ENCODE assay signal across 9 cellular contexts in the genomic region with DNA sequence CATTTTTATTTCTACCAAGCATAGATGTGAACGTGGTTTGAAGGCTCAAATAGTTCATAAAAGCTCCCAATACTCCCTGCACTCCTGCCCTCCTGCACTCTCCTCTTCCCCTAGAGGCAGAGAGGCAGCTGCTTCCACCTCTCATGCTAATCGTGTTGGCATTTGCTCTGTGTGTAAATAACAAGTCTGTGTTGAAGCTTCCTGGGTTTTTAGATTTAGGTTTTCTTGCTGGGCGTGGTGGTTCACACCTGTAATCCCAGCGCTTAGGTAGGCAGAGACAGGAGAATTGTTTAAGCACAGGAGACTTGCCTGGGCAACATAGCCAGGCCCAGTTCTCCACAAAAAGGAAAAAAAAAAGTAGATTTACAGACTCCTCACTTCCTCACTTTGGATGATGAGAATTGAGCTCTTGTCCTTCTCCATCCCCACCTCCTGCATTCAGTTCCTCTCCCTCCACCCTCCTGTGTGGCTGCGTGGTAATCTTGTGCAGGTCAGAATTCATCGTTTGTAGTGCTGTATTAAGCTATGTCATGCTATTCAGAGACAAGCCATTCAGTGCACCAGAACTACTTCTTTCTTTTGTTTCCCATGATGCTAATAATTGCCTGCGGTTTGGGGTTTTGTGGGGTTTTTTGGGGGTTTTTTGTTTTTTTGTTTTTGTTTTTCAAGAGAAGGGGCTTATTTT. TPM values are rescaled to one million over a fixed set of nuclear protein-coding genes. Genes with fewer than 3 reads are reported as not detected.
A peak's percentile ranks its signal among the peaks of the same experiment; 100 is the strongest.
DNase-seq lines count a peak whose midpoint lies in the region; ATAC-seq and TF ChIP-seq lines count a peak whose summit lies in the region.
"Had no signal": no experiment of that assay in that cellular context is flagged by ENCODE, and none has a peak within 500 bp of the region (broad histone marks: within the 10 kb centered on the region; RNA-seq: fewer than 3 reads in every experiment).

No MANE protein-coding gene starts in this region.

- peak in 1 of 2 donors; percentile 44 for ATAC-seq in CD4-positive, CD25-positive, alpha-beta regulatory T cell (ENCODE audit: low read depth in 2 of 2)
- ATAC-seq in GM18867 (IDR thresholded peaks at IDR 0.05; ENCODE audit: unreplicated experiment) (peak; percentile 77), HG03095 (IDR thresholded peaks at IDR 0.05; ENCODE audit: unreplicated experiment) (peak; percentile 74)

- H3K27ac Mint-ChIP-seq in CD4-positive, CD25-positive, alpha-beta regulatory T cell = peak overlapping the region; percentile 88 to 98 (median 94)
- H3K27ac Mint-ChIP-seq in activated T-helper 2 cell treated with anti-CD3 and anti-CD28 coated beads, Interferon-gamma antibody, Interleukin-2, Interleukin-4, amounts not matched to agents 10 μg/mL and 5 μg/mL and 100 μg/mL, durations not matched to agents 14 hours and 24 hours and 36 hours = peak overlapping the region; percentile 67

- TF ChIP-seq CTCF in vagina (IDR thresholded peaks at IDR 0.05) = no peak

- peaks cover 32% of the 10 kb centered on the region for H3K4me1 ChIP-seq in CD4-positive, CD25-positive, alpha-beta regulatory T cell (ENCODE audit: control insufficient read depth, insufficient read depth, low read length, poor library complexity, severe bottlenecking)
- H3K4me1 ChIP-seq in vagina = peaks cover 9% of the 10 kb centered on the region

- no peaks in the 10 kb centered on the region for H3K9me3 ChIP-seq in CD4-positive, CD25-positive, alpha-beta regulatory T cell (ENCODE audit: control insufficient read depth in 2 of 2, low read length in 2 of 2)
- no peaks in the 10 kb centered on the region for H3K9me3 ChIP-seq in vagina

- H3K9me3 Mint-ChIP-seq in CD4-positive, CD25-positive, alpha-beta regulatory T cell = no peaks in the 10 kb centered on the region
- no peaks in the 10 kb centered on the region for H3K9me3 Mint-ChIP-seq in activated T-helper 2 cell treated with anti-CD3 and anti-CD28 coated beads, Interferon-gamma antibody, Interleukin-2, Interleukin-4, amounts not matched to agents 10 μg/mL and 5 μg/mL and 100 μg/mL, durations not matched to agents 14 hours and 24 hours and 36 hours
- H3K9me3 Mint-ChIP-seq: activated T-cell treated with anti-CD3 and anti-CD28 coated beads, Interleukin-2, amount 50 U/mL, for 4 hours had no signal

- peak in 1 of 3 donors; percentile 46 for DNase-seq in CD4-positive, CD25-positive, alpha-beta regulatory T cell
- no peak for DNase-seq in activated T-helper 2 cell treated with anti-CD3 and anti-CD28 coated beads, Interferon-gamma antibody, Interleukin-2, Interleukin-4, amounts not matched to agents 10 μg/mL and 5 μg/mL and 100 μg/mL, durations not matched to agents 14 hours and 24 hours and 36 hours (ENCODE audit: low spot score)
- DNase-seq in vagina (ENCODE audit: extremely low spot score in 2 of 2) (peak; percentile 52 to 60), D341Med (ENCODE audit: low spot score) (no peak), GM03348 (ENCODE audit: low spot score) (no peak), iPS-NIHi7 (ENCODE audit: extremely low spot score) (no peak)
- DNase-seq: activated T-cell treated with anti-CD3 and anti-CD28 coated beads, Interleukin-2, amount 50 U/mL, for 4 hours had no signal

- no peak for TF ChIP-seq POLR2A in vagina (IDR thresholded peaks at IDR 0.05)

- H3K4me3 ChIP-seq in CD4-positive, CD25-positive, alpha-beta regulatory T cell (ENCODE audit: low read depth, low read length) = peak overlapping the region; percentile 40
- H3K4me3 ChIP-seq in vagina = no peak overlapping the region

- peak overlapping the region; percentile 57 for H3K27ac ChIP-seq in CD4-positive, CD25-positive, alpha-beta regulatory T cell (ENCODE audit: insufficient read depth, low read length, poor library complexity, severe bottlenecking)
- no peak overlapping the region for H3K27ac ChIP-seq in vagina

- H3K36me3 Mint-ChIP-seq in CD4-positive, CD25-positive, alpha-beta regulatory T cell = no peaks in the 10 kb centered on the region
- no peaks in the 10 kb centered on the region for H3K36me3 Mint-ChIP-seq in activated T-helper 2 cell treated with anti-CD3 and anti-CD28 coated beads, Interferon-gamma antibody, Interleukin-2, Interleukin-4, amounts not matched to agents 10 μg/mL and 5 μg/mL and 100 μg/mL, durations not matched to agents 14 hours and 24 hours and 36 hours (ENCODE audit: low read depth)

- no peaks in the 10 kb centered on the region for H3K27me3 ChIP-seq in CD4-positive, CD25-positive, alpha-beta regulatory T cell (ENCODE audit: control insufficient read depth, insufficient read depth, low read length)
- no peaks in the 10 kb centered on the region for H3K27me3 ChIP-seq in vagina

- H3K4me1 Mint-ChIP-seq in CD4-positive, CD25-positive, alpha-beta regulatory T cell = peaks cover 10 to 49% (median 22%) of the 10 kb centered on the region in 4 donors
- peaks cover 24% of the 10 kb centered on the region for H3K4me1 Mint-ChIP-seq in activated T-helper 2 cell treated with anti-CD3 and anti-CD28 coated beads, Interferon-gamma antibody, Interleukin-2, Interleukin-4, amounts not matched to agents 10 μg/mL and 5 μg/mL and 100 μg/mL, durations not matched to agents 14 hours and 24 hours and 36 hours (ENCODE audit: low read depth)

- intact Hi-C loops in activated T-helper 2 cell treated with anti-CD3 and anti-CD28 coated beads, Interferon-gamma antibody, Interleukin-2, Interleukin-4, amounts not matched to agents 10 μg/mL and 5 μg/mL and 100 μg/mL, durations not matched to agents 14 hours and 24 hours and 36 hours (cut with micrococcal nuclease) = no loop called here
- intact Hi-C loops in vagina (cut with DNase I) = no loop called here

- peak overlapping the region; percentile 44 to 77 (median 66) for H3K4me3 Mint-ChIP-seq in CD4-positive, CD25-positive, alpha-beta regulatory T cell
- H3K4me3 Mint-ChIP-seq in activated T-helper 2 cell treated with anti-CD3 and anti-CD28 coated beads, Interferon-gamma antibody, Interleukin-2, Interleukin-4, amounts not matched to agents 10 μg/mL and 5 μg/mL and 100 μg/mL, durations not matched to agents 14 hours and 24 hours and 36 hours (ENCODE audit: low read depth) = peak overlapping the region; percentile 7

- H3K27me3 Mint-ChIP-seq in CD4-positive, CD25-positive, alpha-beta regulatory T cell = no peaks in the 10 kb centered on the region
- H3K27me3 Mint-ChIP-seq in activated T-helper 2 cell treated with anti-CD3 and anti-CD28 coated beads, Interferon-gamma antibody, Interleukin-2, Interleukin-4, amounts not matched to agents 10 μg/mL and 5 μg/mL and 100 μg/mL, durations not matched to agents 14 hours and 24 hours and 36 hours (ENCODE audit: low read depth) = no peaks in the 10 kb centered on the region

- H3K36me3 ChIP-seq in CD4-positive, CD25-positive, alpha-beta regulatory T cell (ENCODE audit: control insufficient read depth, insufficient read depth, low read length) = no peaks in the 10 kb centered on the region
- no peaks in the 10 kb centered on the region for H3K36me3 ChIP-seq in vagina

RNA-seq across cellular contexts. Expression of gene MAL, which starts 37.4 kb away (rescaled TPM):
- total RNA-seq in CD4-positive, CD25-positive, alpha-beta regulatory T cell = 130 TPM
- polyA plus RNA-seq in CD4-positive, CD25-positive, alpha-beta regulatory T cell = 100 to 1,000 TPM; 173 to 263 (median 213) TPM
- total RNA-seq in activated T-helper 2 cell treated with anti-CD3 and anti-CD28 coated beads, Interferon-gamma antibody, Interleukin-2, Interleukin-4, amounts not matched to agents 10 μg/mL and 5 μg/mL and 100 μg/mL, durations not matched to agents 14 hours and 24 hours and 36 hours = 101 and 117 TPM in 2 replicates
- 71.0 TPM for total RNA-seq in vagina

RNA-seq across cellular contexts. Expression of gene MRPS5, which starts 58.8 kb away (rescaled TPM):
- total RNA-seq in CD4-positive, CD25-positive, alpha-beta regulatory T cell = 31.2 TPM
- polyA plus RNA-seq in CD4-positive, CD25-positive, alpha-beta regulatory T cell = 10 to 100 TPM; 36.6 to 46.4 (median 43.0) TPM
- 90.7 and 92.4 TPM in 2 replicates for total RNA-seq in activated T-helper 2 cell treated with anti-CD3 and anti-CD28 coated beads, Interferon-gamma antibody, Interleukin-2, Interleukin-4, amounts not matched to agents 10 μg/mL and 5 μg/mL and 100 μg/mL, durations not matched to agents 14 hours and 24 hours and 36 hours
- 55.0 TPM for total RNA-seq in vagina

Comparison
In these comparisons a context has a peak if more than half of its experiments do, and no peak if none do; other contexts are left out.
1. DNase-seq: peak in vagina (2 of 2); none in activated T-helper 2 cell treated with anti-CD3 and anti-CD28 coated beads, Interferon-gamma antibody, Interleukin-2, Interleukin-4, amounts not matched to agents 10 μg/mL and 5 μg/mL and 100 μg/mL, durations not matched to agents 14 hours and 24 hours and 36 hours (single experiment), D341Med (single experiment), GM03348 (single experiment) and iPS-NIHi7 (single experiment).